8 cellular contexts compared by ENCODE assay signal in genomic region chr14:100524933-100525243, GRCh38.
DNase-seq lines count a peak whose midpoint lies in the region; ATAC-seq and TF ChIP-seq lines count a peak whose summit lies in the region.

No MANE protein-coding gene starts in this region.

- no peak overlapping the region for H3K9ac ChIP-seq in mammary epithelial cell (ENCODE audit: insufficient read depth, low read length)

- BruUV-seq in MCF 10A (replicated peaks; lab: Mats Ljungman, UMichigan) (no TSS peak), mammary epithelial cell (replicated peaks; lab: Mats Ljungman, UMichigan) (no TSS peak)

- H3K4me1 Mint-ChIP-seq in MCF 10A (ENCODE audit: insufficient read depth, unreplicated experiment), result no peaks in the 10 kb centered on the region

- H3K79me2 ChIP-seq in mammary epithelial cell (ENCODE audit: insufficient read depth, low read length), result no peaks in the 10 kb centered on the region

- H4K20me1 ChIP-seq in mammary epithelial cell (ENCODE audit: insufficient read depth, low read length), result no peaks in the 10 kb centered on the region

- H3K36me3 Mint-ChIP-seq in MCF 10A (ENCODE audit: insufficient read depth, unreplicated experiment), result peaks cover 5% of the 10 kb centered on the region

- in situ Hi-C loops in mammary epithelial cell (cut with MboI; ENCODE audit: low sequenced_read_pairs in 2 of 2), result no loop called here

- intact Hi-C loops in MCF 10A (cut with micrococcal nuclease), result loop anchor here (10.0 kb wide), 1 partner anchor 120 kb away; no protein-coding TSS in a partner anchor
- intact Hi-C loops in mammary epithelial cell (cut with micrococcal nuclease), result no loop called here
- intact Hi-C loops in testis (cut with DNase I; ENCODE audit: low total_unique reads), result no loop called here

- dilution Hi-C loops in mammary epithelial cell (cut with HindIII; ENCODE audit: low sequenced_read_pairs), result loop anchor here (5.0 kb wide), 1 partner anchor 38 kb away; no protein-coding TSS in a partner anchor

- DNase-seq in MCF 10A (ENCODE audit: unreplicated experiment) (no peak), mammary epithelial cell (no peak), Peyer's patch (peak in 2 of 3 donors; percentile 17 to 31), foreskin fibroblast (peak in 1 of 2 donors; percentile 45), testis (peak; percentile 55)

- no peak overlapping the region for H3K4me3 Mint-ChIP-seq in MCF 10A (ENCODE audit: unreplicated experiment)

- H3K27ac ChIP-seq in mammary epithelial cell (ENCODE audit: insufficient read depth, low read depth, low read length), result no peak overlapping the region
- H3K27ac ChIP-seq in Peyer's patch, result no peak overlapping the region
- H3K27ac ChIP-seq in testis, result no peak overlapping the region

- no peaks in the 10 kb centered on the region for H3K27me3 Mint-ChIP-seq in MCF 10A (ENCODE audit: insufficient read depth, unreplicated experiment)

- H3K4me1 ChIP-seq in mammary epithelial cell (ENCODE audit: insufficient read depth, low read length) (no peaks in the 10 kb centered on the region), Peyer's patch (no peaks in the 10 kb centered on the region), testis (peaks cover 5% of the 10 kb centered on the region)

- 94% methylated on average over 7 of the region's 8 CpGs for WGBS in mammary epithelial cell (ENCODE audit: low coverage, missing lambda C conversion rate)
- 65 to 76% methylated on average over 8 of the region's 8 CpGs for WGBS in testis, 2 donors

- no peak overlapping the region for H3K4me2 ChIP-seq in mammary epithelial cell (ENCODE audit: insufficient read depth, low read depth, low read length)

- TF ChIP-seq CTCF in MCF 10A (IDR thresholded peaks at IDR 0.05; ENCODE audit: unreplicated experiment) (peak; percentile 14), mammary epithelial cell (conservative IDR thresholded peaks at IDR 0.05 in 1 of 2, IDR thresholded peaks at IDR 0.05 in 1 of 2; ENCODE audit: extremely low read depth in 1 of 2, insufficient read depth in 1 of 2, low read depth in 1 of 2, low read length in 2 of 2) (no peak), Peyer's patch (IDR thresholded peaks at IDR 0.05) (peak in 4 of 6 experiments; percentile 27 to 47 (median 36)), foreskin fibroblast (IDR thresholded peaks at IDR 0.05; ENCODE audit: low read depth, low read length) (peak; percentile 19), testis (IDR thresholded peaks at IDR 0.05) (peak in 2 of 3 experiments; percentile 23 to 62)

- CTCF ChIA-PET in MCF 10A (lab: Yijun Ruan, JAX) (interaction anchor here (0.7 kb wide), 1 partner anchor 305 kb away, joined by 3 read pairs; no protein-coding TSS in a partner anchor), mammary epithelial cell (lab: Charles Lee; ENCODE audit: low non-redundant PET) (interaction anchor here (0.7 kb wide), 1 partner anchor 196 kb away, joined by 3 read pairs; no protein-coding TSS in a partner anchor)

- no peaks in the 10 kb centered on the region for H3K36me3 ChIP-seq in mammary epithelial cell (ENCODE audit: insufficient read depth, low read length)
- peaks cover 0 to 19% (median 0%) of the 10 kb centered on the region in 3 donors for H3K36me3 ChIP-seq in Peyer's patch
- H3K36me3 ChIP-seq in testis (ENCODE audit: low read depth, missing control alignments), result no peaks in the 10 kb centered on the region

- no peak overlapping the region for H3K27ac Mint-ChIP-seq in MCF 10A (ENCODE audit: low read depth, unreplicated experiment)

- H3K9me3 ChIP-seq in mammary epithelial cell (replicated peaks; ENCODE audit: insufficient read depth, low read length) (no peaks in the 10 kb centered on the region), Peyer's patch (no peaks in the 10 kb centered on the region), testis (no peaks in the 10 kb centered on the region)

- H3K27me3 ChIP-seq in mammary epithelial cell (ENCODE audit: insufficient read depth, low read length) (no peaks in the 10 kb centered on the region), Peyer's patch (no peaks in the 10 kb centered on the region), testis (no peaks in the 10 kb centered on the region)

- H2AFZ ChIP-seq in mammary epithelial cell (ENCODE audit: low read depth, low read length), result no peak overlapping the region

- H3K9me3 Mint-ChIP-seq in MCF 10A (ENCODE audit: unreplicated experiment), result no peaks in the 10 kb centered on the region

- no peak overlapping the region for H3K4me3 ChIP-seq in mammary epithelial cell (replicated peaks in 1 of 3; ENCODE audit: insufficient read depth in 1 of 3, low read depth in 2 of 3, low read length in 3 of 3)
- no peak overlapping the region for H3K4me3 ChIP-seq in Peyer's patch
- H3K4me3 ChIP-seq in foreskin fibroblast (ENCODE audit: low read depth in 1 of 2, low read length in 2 of 2), result no peak overlapping the region
- H3K4me3 ChIP-seq in testis, result no peak overlapping the region

- POLR2A ChIA-PET in MCF 10A (lab: Yijun Ruan, JAX), result no interaction called here

- TF ChIP-seq POLR2A in Peyer's patch (IDR thresholded peaks at IDR 0.05), result no peak
- no peak for TF ChIP-seq POLR2A in testis (IDR thresholded peaks at IDR 0.05)

- ATAC-seq in GM18907 (IDR thresholded peaks at IDR 0.05; ENCODE audit: unreplicated experiment), result no peak
- no peak for ATAC-seq in GM19467 (IDR thresholded peaks at IDR 0.05; ENCODE audit: unreplicated experiment)
- no peak for ATAC-seq in GM21825 (IDR thresholded peaks at IDR 0.05; ENCODE audit: unreplicated experiment)

Comparison
In these comparisons a context has a peak if more than half of its experiments do, and no peak if none do; other contexts are left out.
1. CTCF ChIP-seq: peak in MCF 10A (single experiment), Peyer's patch (4 of 6), foreskin fibroblast (single experiment) and testis (2 of 3); none in mammary epithelial cell (0 of 2).
2. DNase-seq: peak in Peyer's patch (2 of 3) and testis (single experiment); none in MCF 10A (single experiment) and mammary epithelial cell (single experiment).